In genomic region chr2:72825271-72826155, GRCh38 we compare ENCODE assay signal across 8 cellular contexts. TPM values are rescaled to one million over a fixed set of nuclear protein-coding genes. Genes with fewer than 3 reads are reported as not detected.
A peak's percentile ranks its signal among the peaks of the same experiment; 100 is the strongest.
DNase-seq lines count a peak whose midpoint lies in the region; ATAC-seq and TF ChIP-seq lines count a peak whose summit lies in the region.

Gene EXOC6B, minus strand, starts transcription at chr2:72826033.

- H3K79me2 ChIP-seq in OCI-LY3 (ENCODE audit: low read length) = peaks cover 5% of the 10 kb centered on the region; the same call in 1 of the 2 replicates

- H3K4me3 ChIP-seq in HUES48 (ENCODE audit: low read depth, low read length) (peak within 1 kb of the TSS; percentile 96), OCI-LY3 (ENCODE audit: low read length) (peak within 1 kb of the TSS; percentile 91), epithelial cell of esophagus (ENCODE audit: low read length) (peak within 1 kb of the TSS; percentile 85), mononuclear cell (ENCODE audit: low read length) (peak within 1 kb of the TSS; percentile 47)

- H3K36me3 ChIP-seq in HUES48 (ENCODE audit: control insufficient read depth, insufficient read depth, low read length) (no peaks in the 10 kb centered on the region), OCI-LY3 (replicated peaks; ENCODE audit: low read depth, low read length) (peaks cover 3% of the 10 kb centered on the region)

- 0 out of 2 replicates have a peak, but pooled peaks cover 3% of the 10 kb centered on the region for H4K20me1 ChIP-seq in OCI-LY3 (ENCODE audit: insufficient read depth, low read length)

- TF ChIP-seq CTCF in OCI-LY3 (IDR thresholded peaks at IDR 0.05; ENCODE audit: low read depth, low read length) (no peak), epithelial cell of esophagus (IDR thresholded peaks at IDR 0.05; ENCODE audit: insufficient read depth, low read depth, low read length, missing control alignments) (no peak)

- H3K4me2 ChIP-seq in OCI-LY3 (ENCODE audit: low read length) = peak within 1 kb of the TSS; percentile 96

- no peaks in the 10 kb centered on the region for H3K9me3 ChIP-seq in HUES48 (ENCODE audit: control insufficient read depth, insufficient read depth, low read length)
- H3K9me3 ChIP-seq in OCI-LY3 (ENCODE audit: insufficient read depth, low read length) = no peaks in the 10 kb centered on the region
- H3K9me3 ChIP-seq in mononuclear cell (ENCODE audit: low read depth, low read length) = no peaks in the 10 kb centered on the region

- H3K4me1 ChIP-seq in HUES48 (ENCODE audit: control insufficient read depth, insufficient read depth, low read length) = peaks cover 21% of the 10 kb centered on the region
- peaks cover 34% of the 10 kb centered on the region for H3K4me1 ChIP-seq in OCI-LY3 (ENCODE audit: low read length)
- H3K4me1 ChIP-seq in mononuclear cell (ENCODE audit: insufficient read depth, low read length) = peaks cover 15% of the 10 kb centered on the region

- DNase-seq in COR-L47 (lab: John Stamatoyannopoulos, UW) (peak; percentile 88), activated T-cell treated with anti-CD3 and anti-CD28 coated beads for 24 hours (ENCODE audit: low read depth) (peak; percentile 84), epithelial cell of esophagus (ENCODE audit: low read depth) (peak; percentile 94)
- DNase-seq in stimulated activated CD8-positive, alpha-beta memory T cell treated with anti-CD3 and anti-CD28 coated beads, Interleukin-2, amount 100 ng/mL, for 48 hours (ENCODE audit: low read depth in 2 of 2) = peak; percentile 82 to 85

- ATAC-seq in GM21423 (IDR thresholded peaks at IDR 0.05; ENCODE audit: unreplicated experiment) = peak; percentile 93

- H3K27ac ChIP-seq in HUES48 (ENCODE audit: low read depth, low read length) = peak within 1 kb of the TSS; percentile 93
- no peak within 1 kb of the TSS for H3K27ac ChIP-seq in OCI-LY3 (ENCODE audit: low read length)

- H2AFZ ChIP-seq in OCI-LY3 (ENCODE audit: low read depth, low read length) = peak within 1 kb of the TSS; percentile 68

- H3K27me3 ChIP-seq in HUES48 (ENCODE audit: control insufficient read depth, insufficient read depth, low read length) (no peaks in the 10 kb centered on the region), OCI-LY3 (ENCODE audit: low read depth, low read length) (no peaks in the 10 kb centered on the region), mononuclear cell (ENCODE audit: insufficient read depth, low read length) (peaks cover 9% of the 10 kb centered on the region)

- peak within 1 kb of the TSS; percentile 91 for H3K9ac ChIP-seq in HUES48 (ENCODE audit: low read depth, low read length)
- peak within 1 kb of the TSS; percentile 67 for H3K9ac ChIP-seq in OCI-LY3 (ENCODE audit: low read length)

RNA-seq across cellular contexts. Expression of gene EXOC6B, which starts in this region (rescaled TPM):
- total RNA-seq in mononuclear cell = 9.0 TPM
